23 cellular contexts compared by ENCODE assay signal in the genomic region with DNA sequence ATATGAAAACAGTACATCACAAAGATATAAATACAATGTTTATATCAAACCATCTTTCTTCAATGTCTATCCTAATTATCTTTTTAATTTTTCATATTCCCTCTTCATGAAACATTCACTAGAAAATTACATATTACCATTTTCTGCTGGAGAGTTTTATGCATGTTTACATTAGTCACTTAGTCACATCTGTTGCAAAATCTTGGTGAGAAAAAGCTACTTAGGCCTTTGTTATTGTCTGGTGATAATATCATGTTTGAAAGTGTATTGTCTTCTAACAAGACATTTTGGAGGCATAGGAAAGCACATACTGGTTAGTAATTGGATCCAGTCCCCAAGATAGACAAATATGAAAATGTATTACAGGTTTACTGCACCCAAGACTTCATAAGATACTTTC.
DNase-seq lines count a peak whose midpoint lies in the region; ATAC-seq and TF ChIP-seq lines count a peak whose summit lies in the region.
"Had no signal": no experiment of that assay in that cellular context is flagged by ENCODE, and none has a peak within 500 bp of the region (broad histone marks: within the 10 kb centered on the region; RNA-seq: fewer than 3 reads in every experiment).

No MANE protein-coding gene starts in this region.

- H3K4me1 ChIP-seq in HCT116 (ENCODE audit: control insufficient read depth in 1 of 2, insufficient read depth in 2 of 2, low read length in 2 of 2) (no peaks in the 10 kb centered on the region), adipocyte (ENCODE audit: control insufficient read depth, insufficient read depth, low read length) (no peaks in the 10 kb centered on the region)
- H3K4me1 ChIP-seq: BLaER1, SJSA1 had no signal

- H3K4me3 Mint-ChIP-seq in T-helper 17 cell, result no peak overlapping the region
- H3K4me3 Mint-ChIP-seq: CD4-positive, alpha-beta T cell had no signal

- RAD21 ChIA-PET in HCT116 (lab: Charles Lee; ENCODE audit: low non-redundant PET in 1 of 2, low total read pairs in 2 of 2, uncharacterized antibody in 2 of 2, unreplicated experiment in 2 of 2), result no interaction called here

- H3K27me3 ChIP-seq in HCT116 (ENCODE audit: insufficient read depth, low read length) (no peaks in the 10 kb centered on the region), adipocyte (replicated peaks; ENCODE audit: control insufficient read depth, insufficient read depth, low read length) (no peaks in the 10 kb centered on the region)
- H3K27me3 ChIP-seq: BLaER1, MG63, SJSA1 had no signal

- H3K79me2 ChIP-seq in HCT116 (ENCODE audit: insufficient read depth, low read length), result no peaks in the 10 kb centered on the region

- H3K27me3 Mint-ChIP-seq in T-helper 17 cell, result no peaks in the 10 kb centered on the region
- H3K27me3 Mint-ChIP-seq: CD4-positive, alpha-beta T cell had no signal

- H3K36me3 Mint-ChIP-seq in T-helper 17 cell (ENCODE audit: low read depth), result no peaks in the 10 kb centered on the region

- BruUV-seq in HCT116 (replicated peaks; lab: Mats Ljungman, UMichigan), result no TSS peak

- no peak for TF ChIP-seq CTCF in HCT116 (IDR thresholded peaks at IDR 0.05 in 2 of 3, conservative IDR thresholded peaks at IDR 0.05 in 1 of 3; ENCODE audit: borderline replicate concordance in 1 of 3, insufficient read depth in 1 of 3, low read depth in 2 of 3, low read length in 2 of 3)
- TF ChIP-seq CTCF in epithelial cell of esophagus (IDR thresholded peaks at IDR 0.05; ENCODE audit: insufficient read depth, low read depth, low read length, missing control alignments), result no peak

- peak overlapping the region; percentile 40 for H2AFZ ChIP-seq in HCT116 (ENCODE audit: low read depth, low read length, poor library complexity, severe bottlenecking)

- POLR2A ChIA-PET in HCT116 (lab: Charles Lee), result no interaction called here

- intact Hi-C loops in HCT116 (cut with micrococcal nuclease), result no loop called here

- H3K9me2 ChIP-seq in HCT116 (ENCODE audit: insufficient read depth), result no peaks in the 10 kb centered on the region

- H3K36me3 ChIP-seq in HCT116 (ENCODE audit: control insufficient read depth in 1 of 2, insufficient read depth in 2 of 2, low read length in 2 of 2) (no peaks in the 10 kb centered on the region), adipocyte (ENCODE audit: control insufficient read depth, insufficient read depth, low read length, severe bottlenecking) (no peaks in the 10 kb centered on the region)
- H3K36me3 ChIP-seq: BLaER1, MG63, SJSA1 had no signal

- H3K4me2 ChIP-seq in HCT116 (ENCODE audit: low read length), result no peak overlapping the region
- H3K4me2 ChIP-seq: BLaER1 had no signal

- no peak for TF ChIP-seq RAD21 in HCT116 (IDR thresholded peaks at IDR 0.05; ENCODE audit: low read depth)

- no peaks in the 10 kb centered on the region; a peak in 1 of 4 replicates for H3K9me3 ChIP-seq in HCT116 (ENCODE audit: control insufficient read depth in 1 of 2, insufficient read depth in 1 of 2, low read depth in 1 of 2, low read length in 2 of 2)
- H3K9me3 ChIP-seq in adipocyte (ENCODE audit: control insufficient read depth, low read length), result no peaks in the 10 kb centered on the region
- H3K9me3 ChIP-seq in T-helper 17 cell (ENCODE audit: control insufficient read depth, low read length, poor library complexity, severe bottlenecking), result no peaks in the 10 kb centered on the region
- H3K9me3 ChIP-seq: MG63, SJSA1 had no signal

- H4K20me1 ChIP-seq in HCT116 (ENCODE audit: insufficient read depth), result no peaks in the 10 kb centered on the region
- H4K20me1 ChIP-seq: BLaER1 had no signal

- no peaks in the 10 kb centered on the region for H3K4me1 Mint-ChIP-seq in T-helper 17 cell

- CTCF ChIA-PET in HCT116 (lab: Charles Lee), result no interaction called here

- no peak overlapping the region for H3K27ac Mint-ChIP-seq in T-helper 17 cell
- H3K27ac Mint-ChIP-seq: CD4-positive, alpha-beta T cell had no signal

- DNase-seq in HCT116 (ENCODE audit: low read depth, low spot score) (no peak), adipocyte (ENCODE audit: low read depth) (peak; percentile 10), epithelial cell of esophagus (ENCODE audit: low read depth) (peak; percentile 72), renal cortical epithelial cell (ENCODE audit: low read depth) (peak; percentile 48), T-helper 17 cell (no peak), G401 (ENCODE audit: low spot score) (no peak), NAMALWA (ENCODE audit: low spot score) (no peak)
- DNase-seq: CD4-positive, alpha-beta T cell; COR-L47; DMS 273 treated with DMSO at 0.1 percent for 48 hours; DND-41; Karpas-422; MG63; NCI-H1048; NCI-H1436 treated with DMSO at 0.1 percent for 48 hours; NCI-H2029 treated with DMSO at 0.1 percent for 48 hours; NCI-H2171 treated with DMSO at 0.1 percent for 48 hours; NCI-H524 treated with DMSO at 0.1 percent for 48 hours; OCI-M1 had no signal

- H3K4me3 ChIP-seq in HCT116 (replicated peaks in 1 of 2; ENCODE audit: low read depth in 1 of 2, low read length in 2 of 2) (no peak overlapping the region), adipocyte (ENCODE audit: low read length) (no peak overlapping the region), epithelial cell of esophagus (ENCODE audit: low read length) (no peak overlapping the region)
- H3K4me3 ChIP-seq: BLaER1, MG63, SJSA1 had no signal

- no peak overlapping the region for H3K27ac ChIP-seq in HCT116 (ENCODE audit: low read depth, low read length)
- H3K27ac ChIP-seq: BLaER1, SJSA1 had no signal

- ATAC-seq in HCT116 (no peak), T-helper 17 cell (no peak), HG03045 (IDR thresholded peaks at IDR 0.05; ENCODE audit: unreplicated experiment) (no peak)
- ATAC-seq: Right ventricle myocardium inferior had no signal

- no peak for TF ChIP-seq POLR2A in HCT116 (IDR thresholded peaks at IDR 0.05; ENCODE audit: borderline replicate concordance, extremely low read depth, insufficient read depth, insufficient read length)

- H3K9ac ChIP-seq in HCT116 (ENCODE audit: low read length) (no peak overlapping the region), adipocyte (ENCODE audit: low read length) (no peak overlapping the region)
- H3K9ac ChIP-seq: BLaER1 had no signal

- in situ Hi-C loops in G401 (cut with HindIII; ENCODE audit: low sequenced_read_pairs), result no loop called here

TF ChIP-seq in HCT116, 20 proteins besides CTCF, POLR2A, EP300 and RAD21:
- TF ChIP-seq CEBPB (IDR thresholded peaks at IDR 0.05; ENCODE audit: low read depth) (no peak), YY1 (IDR thresholded peaks at IDR 0.05; ENCODE audit: extremely low read depth, insufficient replicate concordance, low read depth, low read length) (no peak), CBX3 (IDR thresholded peaks at IDR 0.05; ENCODE audit: low read depth) (no peak), JUND (IDR thresholded peaks at IDR 0.05) (no peak), EZH2phosphoT487 (IDR thresholded peaks at IDR 0.05; ENCODE audit: borderline replicate concordance) (no peak), TCF7L2 (IDR thresholded peaks at IDR 0.05; ENCODE audit: borderline replicate concordance, extremely low read depth, insufficient read depth, insufficient read length) (no peak), POLR2AphosphoS5 (IDR thresholded peaks at IDR 0.05; ENCODE audit: low read depth, low read length) (no peak), ZFX (IDR thresholded peaks at IDR 0.05) (no peak), EGR1 (IDR thresholded peaks at IDR 0.05; ENCODE audit: low read depth) (no peak), EZH2 (IDR thresholded peaks at IDR 0.05) (no peak)
- TF ChIP-seq, protein P1, sequence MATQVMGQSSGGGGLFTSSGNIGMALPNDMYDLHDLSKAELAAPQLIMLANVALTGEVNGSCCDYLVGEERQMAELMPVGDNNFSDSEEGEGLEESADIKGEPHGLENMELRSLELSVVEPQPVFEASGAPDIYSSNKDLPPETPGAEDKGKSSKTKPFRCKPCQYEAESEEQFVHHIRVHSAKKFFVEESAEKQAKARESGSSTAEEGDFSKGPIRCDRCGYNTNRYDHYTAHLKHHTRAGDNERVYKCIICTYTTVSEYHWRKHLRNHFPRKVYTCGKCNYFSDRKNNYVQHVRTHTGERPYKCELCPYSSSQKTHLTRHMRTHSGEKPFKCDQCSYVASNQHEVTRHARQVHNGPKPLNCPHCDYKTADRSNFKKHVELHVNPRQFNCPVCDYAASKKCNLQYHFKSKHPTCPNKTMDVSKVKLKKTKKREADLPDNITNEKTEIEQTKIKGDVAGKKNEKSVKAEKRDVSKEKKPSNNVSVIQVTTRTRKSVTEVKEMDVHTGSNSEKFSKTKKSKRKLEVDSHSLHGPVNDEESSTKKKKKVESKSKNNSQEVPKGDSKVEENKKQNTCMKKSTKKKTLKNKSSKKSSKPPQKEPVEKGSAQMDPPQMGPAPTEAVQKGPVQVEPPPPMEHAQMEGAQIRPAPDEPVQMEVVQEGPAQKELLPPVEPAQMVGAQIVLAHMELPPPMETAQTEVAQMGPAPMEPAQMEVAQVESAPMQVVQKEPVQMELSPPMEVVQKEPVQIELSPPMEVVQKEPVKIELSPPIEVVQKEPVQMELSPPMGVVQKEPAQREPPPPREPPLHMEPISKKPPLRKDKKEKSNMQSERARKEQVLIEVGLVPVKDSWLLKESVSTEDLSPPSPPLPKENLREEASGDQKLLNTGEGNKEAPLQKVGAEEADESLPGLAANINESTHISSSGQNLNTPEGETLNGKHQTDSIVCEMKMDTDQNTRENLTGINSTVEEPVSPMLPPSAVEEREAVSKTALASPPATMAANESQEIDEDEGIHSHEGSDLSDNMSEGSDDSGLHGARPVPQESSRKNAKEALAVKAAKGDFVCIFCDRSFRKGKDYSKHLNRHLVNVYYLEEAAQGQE (IDR thresholded peaks at IDR 0.05; ENCODE audit: low read depth), result no peak
- TF ChIP-seq, protein P2, sequence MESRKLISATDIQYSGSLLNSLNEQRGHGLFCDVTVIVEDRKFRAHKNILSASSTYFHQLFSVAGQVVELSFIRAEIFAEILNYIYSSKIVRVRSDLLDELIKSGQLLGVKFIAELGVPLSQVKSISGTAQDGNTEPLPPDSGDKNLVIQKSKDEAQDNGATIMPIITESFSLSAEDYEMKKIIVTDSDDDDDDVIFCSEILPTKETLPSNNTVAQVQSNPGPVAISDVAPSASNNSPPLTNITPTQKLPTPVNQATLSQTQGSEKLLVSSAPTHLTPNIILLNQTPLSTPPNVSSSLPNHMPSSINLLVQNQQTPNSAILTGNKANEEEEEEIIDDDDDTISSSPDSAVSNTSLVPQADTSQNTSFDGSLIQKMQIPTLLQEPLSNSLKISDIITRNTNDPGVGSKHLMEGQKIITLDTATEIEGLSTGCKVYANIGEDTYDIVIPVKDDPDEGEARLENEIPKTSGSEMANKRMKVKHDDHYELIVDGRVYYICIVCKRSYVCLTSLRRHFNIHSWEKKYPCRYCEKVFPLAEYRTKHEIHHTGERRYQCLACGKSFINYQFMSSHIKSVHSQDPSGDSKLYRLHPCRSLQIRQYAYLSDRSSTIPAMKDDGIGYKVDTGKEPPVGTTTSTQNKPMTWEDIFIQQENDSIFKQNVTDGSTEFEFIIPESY (IDR thresholded peaks at IDR 0.05; ENCODE audit: extremely low read depth, insufficient replicate concordance, low read length), result no peak
- TF ChIP-seq, protein P3, sequence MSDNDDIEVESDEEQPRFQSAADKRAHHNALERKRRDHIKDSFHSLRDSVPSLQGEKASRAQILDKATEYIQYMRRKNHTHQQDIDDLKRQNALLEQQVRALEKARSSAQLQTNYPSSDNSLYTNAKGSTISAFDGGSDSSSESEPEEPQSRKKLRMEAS (IDR thresholded peaks at IDR 0.05), result no peak

Comparison
In these comparisons a context has a peak if more than half of its experiments do, and no peak if none do; other contexts are left out.
1. DNase-seq: peak in adipocyte (single experiment), epithelial cell of esophagus (single experiment) and renal cortical epithelial cell (single experiment); none in HCT116 (single experiment), T-helper 17 cell (0 of 3), G401 (single experiment) and NAMALWA (single experiment).